17 cellular contexts compared by ENCODE assay signal in genomic region chr3:197174927-197175326, GRCh38.
DNase-seq lines count a peak whose midpoint lies in the region; ATAC-seq and TF ChIP-seq lines count a peak whose summit lies in the region.
"Had no signal": no experiment of that assay in that cellular context is flagged by ENCODE, and none has a peak within 500 bp of the region (broad histone marks: within the 10 kb centered on the region; RNA-seq: fewer than 3 reads in every experiment).

No MANE protein-coding gene starts in this region.

- H3K4ac ChIP-seq in mesendoderm (ENCODE audit: low read depth, low read length), result no peak overlapping the region

- no peak overlapping the region for H3K4me3 Mint-ChIP-seq in natural killer cell treated with Interleukin-12 subunit alpha and Interleukin-12 subunit beta and Interleukin-15 and Interleukin-18, amount 100 ng/mL, for 72 hours
- H3K4me3 Mint-ChIP-seq: T-cell had no signal

- intact Hi-C loops in breast epithelium (cut with DNase I; ENCODE audit: low total_unique reads) (no loop called here), left colon (cut with DNase I, micrococcal nuclease) (no loop called here)

- H3K4me1 ChIP-seq in breast epithelium (no peaks in the 10 kb centered on the region), OCI-LY1 (ENCODE audit: insufficient read depth, low read length, severe bottlenecking) (peaks cover 31% of the 10 kb centered on the region), mesendoderm (ENCODE audit: control insufficient read depth, low read depth, low read length) (no peaks in the 10 kb centered on the region)
- H3K4me1 ChIP-seq: Peyer's patch had no signal

- H3K27ac Mint-ChIP-seq in natural killer cell treated with Interleukin-12 subunit alpha and Interleukin-12 subunit beta and Interleukin-15 and Interleukin-18, amount 100 ng/mL, for 72 hours, result no peak overlapping the region
- H3K27ac Mint-ChIP-seq: T-cell had no signal

- H3K27me3 ChIP-seq in breast epithelium, result no peaks in the 10 kb centered on the region
- no peaks in the 10 kb centered on the region for H3K27me3 ChIP-seq in OCI-LY1 (ENCODE audit: insufficient read depth, low read length)
- H3K27me3 ChIP-seq in mesendoderm (ENCODE audit: insufficient read depth, low read length, poor library complexity), result no peaks in the 10 kb centered on the region
- H3K27me3 ChIP-seq: Peyer's patch had no signal

- no peak overlapping the region for H3K4me3 ChIP-seq in breast epithelium
- no peak overlapping the region for H3K4me3 ChIP-seq in Jurkat, Clone E6-1 (ENCODE audit: low read length)
- peak overlapping the region; percentile 7 for H3K4me3 ChIP-seq in OCI-LY1 (ENCODE audit: low read depth, low read length, poor library complexity, severe bottlenecking)
- no peak overlapping the region for H3K4me3 ChIP-seq in mesendoderm (ENCODE audit: low read length)
- H3K4me3 ChIP-seq: Peyer's patch had no signal

- no peak overlapping the region for H2AK5ac ChIP-seq in mesendoderm (ENCODE audit: low read length)

- H2BK15ac ChIP-seq in mesendoderm (replicated peaks; ENCODE audit: low read depth), result no peak overlapping the region

- peak overlapping the region; percentile 37 for H3K4me2 ChIP-seq in OCI-LY1 (ENCODE audit: low read length)
- H3K4me2 ChIP-seq in mesendoderm (ENCODE audit: low read length), result no peak overlapping the region

- no peaks in the 10 kb centered on the region for H3K27me3 Mint-ChIP-seq in natural killer cell treated with Interleukin-12 subunit alpha and Interleukin-12 subunit beta and Interleukin-15 and Interleukin-18, amount 100 ng/mL, for 72 hours
- H3K27me3 Mint-ChIP-seq: T-cell had no signal

- peak; percentile 40 to 52 for DNase-seq in T47D (ENCODE audit: low read depth in 1 of 2, low spot score in 1 of 2)
- no peak for DNase-seq in breast epithelium (ENCODE audit: low spot score in 2 of 2)
- peak; percentile 20 for DNase-seq in Jurkat, Clone E6-1 (ENCODE audit: low read depth, low spot score)
- DNase-seq in natural killer cell treated with Interleukin-12 subunit alpha and Interleukin-12 subunit beta and Interleukin-15 and Interleukin-18, amount 100 ng/mL, for 72 hours (ENCODE audit: low spot score), result no peak
- no peak for DNase-seq in left colon
- DNase-seq in mesendoderm, result no peak
- no peak for DNase-seq in GM19238 (ENCODE audit: insufficient read length, low spot score)
- DNase-seq: NCI-H1417, NCI-H1930, NCI-H2171, NCI-H446, NCI-H774, Peyer's patch, T-cell had no signal

- H4K5ac ChIP-seq in mesendoderm (ENCODE audit: low read length), result no peak overlapping the region

- no peaks in the 10 kb centered on the region for H3K9me3 Mint-ChIP-seq in natural killer cell treated with Interleukin-12 subunit alpha and Interleukin-12 subunit beta and Interleukin-15 and Interleukin-18, amount 100 ng/mL, for 72 hours
- H3K9me3 Mint-ChIP-seq: T-cell had no signal

- H3K9ac ChIP-seq in OCI-LY1 (ENCODE audit: low read length) (peak overlapping the region; percentile 18), mesendoderm (ENCODE audit: low read length) (no peak overlapping the region)

- in situ Hi-C loops in T47D (cut with HindIII; ENCODE audit: low pct_unique_long_range_greater_than_20kb, low sequenced_read_pairs), result no loop called here

- no peak overlapping the region for H4K8ac ChIP-seq in mesendoderm (ENCODE audit: low read depth, low read length)

- H3K79me2 ChIP-seq in OCI-LY1 (ENCODE audit: insufficient read depth, low read length) (peaks cover 7% of the 10 kb centered on the region; the same call in 1 of the 2 replicates), mesendoderm (ENCODE audit: control insufficient read depth, insufficient read depth, low read length) (no peaks in the 10 kb centered on the region)

- H2AFZ ChIP-seq in OCI-LY1 (ENCODE audit: low read length), result no peak overlapping the region

- H3F3A ChIP-seq in OCI-LY1 (ENCODE audit: insufficient read depth, low read length), result no peaks in the 10 kb centered on the region

- peaks cover 12 to 13% of the 10 kb centered on the region in 2 donors for H3K4me1 Mint-ChIP-seq in natural killer cell treated with Interleukin-12 subunit alpha and Interleukin-12 subunit beta and Interleukin-15 and Interleukin-18, amount 100 ng/mL, for 72 hours (ENCODE audit: low read depth in 2 of 2)

- no peak for TF ChIP-seq POLR2A in breast epithelium (IDR thresholded peaks at IDR 0.05)

- no peaks in the 10 kb centered on the region for H4K20me1 ChIP-seq in OCI-LY1 (ENCODE audit: insufficient read depth, low read length)

- no peak for ATAC-seq in natural killer cell treated with Interleukin-12 subunit alpha and Interleukin-12 subunit beta and Interleukin-15 and Interleukin-18, amount 100 ng/mL, for 72 hours
- ATAC-seq in left colon, result no peak
- ATAC-seq: Right ventricle myocardium inferior, T-cell had no signal

- no peak overlapping the region for H2BK5ac ChIP-seq in mesendoderm (ENCODE audit: low read length)

- H3K36me3 ChIP-seq in breast epithelium (no peaks in the 10 kb centered on the region), OCI-LY1 (ENCODE audit: insufficient read depth, low read length) (peaks cover 19% of the 10 kb centered on the region), mesendoderm (ENCODE audit: control insufficient read depth, insufficient read depth, low read length) (no peaks in the 10 kb centered on the region)
- H3K36me3 ChIP-seq: Peyer's patch had no signal

- H2BK120ac ChIP-seq in mesendoderm (ENCODE audit: low read depth, low read length), result no peak overlapping the region

- H3K27ac ChIP-seq in breast epithelium (no peak overlapping the region), OCI-LY1 (ENCODE audit: low read depth, low read length, poor library complexity, severe bottlenecking) (peak overlapping the region; percentile 81), mesendoderm (ENCODE audit: low read depth, low read length) (no peak overlapping the region)
- H3K27ac ChIP-seq: C4-2B, Peyer's patch had no signal

- no CpG with 5 or more reads among the region's 3 CpGs for WGBS in mesendoderm (ENCODE audit: extremely low coverage, insufficient coverage, low lambda C conversion rate)

- H3K56ac ChIP-seq in mesendoderm (ENCODE audit: low read length), result no peak overlapping the region

- H3K23ac ChIP-seq in mesendoderm (ENCODE audit: low read length), result no peak overlapping the region

- H3K36me3 Mint-ChIP-seq in natural killer cell treated with Interleukin-12 subunit alpha and Interleukin-12 subunit beta and Interleukin-15 and Interleukin-18, amount 100 ng/mL, for 72 hours, result no peaks in the 10 kb centered on the region

- peaks cover 7% of the 10 kb centered on the region for H3K79me1 ChIP-seq in mesendoderm (ENCODE audit: low read length)

- H3K9me3 ChIP-seq in breast epithelium, result no peaks in the 10 kb centered on the region
- H3K9me3 ChIP-seq in OCI-LY1 (ENCODE audit: low read length), result no peaks in the 10 kb centered on the region
- H3K9me3 ChIP-seq: Peyer's patch had no signal

- no peaks in the 10 kb centered on the region for H3K9me2 ChIP-seq in OCI-LY1 (ENCODE audit: low read depth, low read length)

- H3K18ac ChIP-seq in mesendoderm (ENCODE audit: low read length), result no peak overlapping the region

- TF ChIP-seq CTCF in breast epithelium (IDR thresholded peaks at IDR 0.05) (no peak), OCI-LY1 (IDR thresholded peaks at IDR 0.05; ENCODE audit: low read length) (no peak)

Comparison
In these comparisons a context has a peak if more than half of its experiments do, and no peak if none do; other contexts are left out.
1. DNase-seq: peak in T47D (2 of 2) and Jurkat, Clone E6-1 (single experiment); none in breast epithelium (0 of 2), natural killer cell treated with Interleukin-12 subunit alpha and Interleukin-12 subunit beta and Interleukin-15 and Interleukin-18, amount 100 ng/mL, for 72 hours (single experiment), left colon (0 of 2), mesendoderm (single experiment) and GM19238 (single experiment).